8 cellular contexts compared by ENCODE assay signal in the genomic region with DNA sequence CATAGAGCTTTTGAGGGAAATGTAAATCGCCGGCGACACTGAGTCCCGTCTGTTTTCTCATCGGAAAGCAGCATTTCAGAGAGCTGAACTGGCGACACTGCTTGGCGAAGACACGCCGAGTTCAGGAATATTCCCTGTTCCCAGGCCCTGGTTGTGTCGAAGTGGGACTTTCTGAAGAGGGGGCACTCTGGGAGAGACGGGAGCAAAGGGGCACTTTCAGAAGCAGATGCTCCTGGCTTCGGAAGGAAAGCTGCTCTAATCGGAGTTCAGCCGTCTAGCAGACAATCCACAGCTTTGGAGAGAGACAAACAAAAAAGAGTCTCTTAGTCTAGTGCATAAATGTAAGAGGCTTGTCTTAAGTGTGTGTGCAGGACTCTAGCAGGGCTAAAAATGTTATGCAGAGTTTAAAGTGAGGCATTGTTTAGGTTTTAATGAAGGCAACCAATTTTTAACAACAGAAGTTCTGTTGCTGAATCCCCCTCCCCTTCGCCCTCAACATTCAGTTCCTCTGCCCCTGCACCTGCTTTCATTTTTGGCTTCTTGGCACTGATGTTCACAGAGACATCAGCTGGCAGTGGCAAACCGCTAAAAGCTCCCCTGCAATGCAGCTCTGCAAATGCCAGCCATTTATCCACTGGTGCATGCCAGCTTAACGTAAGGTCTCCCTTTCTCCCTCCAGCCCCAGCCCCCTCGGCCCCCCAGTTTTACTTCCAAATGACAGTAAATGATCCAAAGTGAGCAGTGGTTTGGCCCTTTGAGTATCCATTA.
DNase-seq lines count a peak whose midpoint lies in the region; ATAC-seq and TF ChIP-seq lines count a peak whose summit lies in the region.

No MANE protein-coding gene starts in this region.

- TF ChIP-seq CTCF in heart left ventricle (IDR thresholded peaks at IDR 0.05) (no peak), GM13976 (IDR thresholded peaks at IDR 0.05; ENCODE audit: borderline replicate concordance, control extremely low read depth, extremely low read depth, insufficient read depth, missing control alignments) (no peak)

- H3K4me1 ChIP-seq in NT2/D1 (ENCODE audit: insufficient read depth, insufficient read length): no peaks in the 10 kb centered on the region
- peaks cover 0 to 46% (median 31%) of the 10 kb centered on the region in 12 donors for H3K4me1 ChIP-seq in heart left ventricle

- 11 to 15% (median 12%) methylated on average over 18 of the region's 18 CpGs for WGBS in heart left ventricle, 4 donors

- TF ChIP-seq POLR2A in heart left ventricle (IDR thresholded peaks at IDR 0.05): no peak

- DNase-seq in H7 (no peak), NT2/D1 (ENCODE audit: low read depth, low spot score) (no peak), heart left ventricle (peak in 3 of 5 donors; percentile 30 to 55 (median 34)), putamen (ENCODE audit: low spot score) (peak; percentile 79), cerebellar nuclear complex (lab: John Stamatoyannopoulos, UW) (no peak), AG08395 (ENCODE audit: low spot score) (no peak), GM13976 (ENCODE audit: low spot score) (no peak)
- DNase-seq in activated CD4-positive, CD25-positive, alpha-beta regulatory T cell (lab: John Stamatoyannopoulos, UW): no peak

- H3K27me3 ChIP-seq in H7 (ENCODE audit: control insufficient read depth, insufficient read depth, low read length): peaks cover 6% of the 10 kb centered on the region; the same call in 1 of the 2 replicates
- H3K27me3 ChIP-seq in NT2/D1 (ENCODE audit: insufficient read depth, insufficient read length): peaks cover 22% of the 10 kb centered on the region
- H3K27me3 ChIP-seq in heart left ventricle: no peaks in the 10 kb centered on the region

- peak overlapping the region; percentile 37 for H3K4me3 ChIP-seq in H7 (ENCODE audit: insufficient read depth, low read depth, low read length)
- H3K4me3 ChIP-seq in NT2/D1 (ENCODE audit: insufficient read length, low read depth): peak overlapping the region; percentile 51
- peak overlapping the region in 10 of 12 donors; percentile 21 to 46 (median 35) for H3K4me3 ChIP-seq in heart left ventricle

- H3K36me3 ChIP-seq in H7 (replicated peaks; ENCODE audit: control insufficient read depth, insufficient read depth, low read length) (no peaks in the 10 kb centered on the region), NT2/D1 (ENCODE audit: insufficient read depth, insufficient read length, low read length) (no peaks in the 10 kb centered on the region), heart left ventricle (no peaks in the 10 kb centered on the region)

- peak; percentile 25 to 49 (median 29) for ATAC-seq in heart left ventricle

- in situ Hi-C loops in GM13976 (cut with MboI; ENCODE audit: low sequenced_read_pairs, unreplicated experiment): no loop called here

- H3K9ac ChIP-seq in NT2/D1 (ENCODE audit: insufficient read length, low read depth): peak overlapping the region; percentile 54

- intact Hi-C loops in heart left ventricle (cut with DNase I): loop anchor here in 4 of 10 donors (5.0 to 10.0 kb wide), 4 partner anchors 114 to 786 kb away; partner anchors contain the start of gene NFIB (in 1 of the 4)

- H3K9me3 ChIP-seq in NT2/D1 (ENCODE audit: insufficient read depth, low read length) (no peaks in the 10 kb centered on the region), heart left ventricle (no peaks in the 10 kb centered on the region)

- H3K27ac ChIP-seq in heart left ventricle: peak overlapping the region; percentile 53 to 92 (median 82)

Comparison
In these comparisons a context has a peak if more than half of its experiments do, and no peak if none do; other contexts are left out.
1. DNase-seq: peak in heart left ventricle (3 of 5) and putamen (single experiment); none in H7 (single experiment), NT2/D1 (single experiment), cerebellar nuclear complex (0 of 2), activated CD4-positive, CD25-positive, alpha-beta regulatory T cell (0 of 4), AG08395 (single experiment) and GM13976 (single experiment).
2. Peak in every context shown above with its lines, with median percentiles within 50 percentile points of each other: H3K4me3 ChIP-seq.